ENCODE assay signal across 21 cellular contexts in the genomic region with DNA sequence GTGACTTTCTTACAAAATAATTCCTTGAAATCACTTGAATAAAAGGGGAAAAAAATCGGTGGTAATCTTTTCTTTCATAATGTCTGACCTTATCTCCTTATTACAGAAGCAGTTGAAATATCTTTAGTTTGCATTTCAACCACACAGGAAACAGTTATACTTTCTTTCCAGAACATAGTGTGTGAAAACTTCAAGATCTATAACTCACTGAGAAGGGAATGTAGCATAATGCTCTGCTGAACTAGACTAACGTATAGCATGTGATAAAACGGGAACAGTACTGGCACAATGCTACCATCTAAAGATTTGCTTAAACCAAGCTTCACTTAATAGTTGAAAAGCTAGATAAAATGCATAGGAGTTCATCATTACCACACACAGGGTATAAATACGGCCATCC. TPM values are rescaled to one million over a fixed set of nuclear protein-coding genes. Genes with fewer than 3 reads are reported as not detected.
DNase-seq lines count a peak whose midpoint lies in the region; ATAC-seq, FAIRE-seq and TF ChIP-seq lines count a peak whose summit lies in the region.
"Had no signal": no experiment of that assay in that cellular context is flagged by ENCODE, and none has a peak within 500 bp of the region (broad histone marks: within the 10 kb centered on the region; RNA-seq: fewer than 3 reads in every experiment).

No MANE protein-coding gene starts in this region.

- H3K27me3 Mint-ChIP-seq in CD4-positive, CD25-positive, alpha-beta regulatory T cell, result no peaks in the 10 kb centered on the region
- H3K27me3 Mint-ChIP-seq in T-helper 17 cell (no peaks in the 10 kb centered on the region), memory B cell (no peaks in the 10 kb centered on the region)
- H3K27me3 Mint-ChIP-seq in CD4-positive, alpha-beta memory T cell, result peaks cover 0 to 4% of the 10 kb centered on the region in 2 donors

- H3K4me3 ChIP-seq in CD4-positive, CD25-positive, alpha-beta regulatory T cell (ENCODE audit: low read depth, low read length), result peak overlapping the region; percentile 23
- H3K4me3 ChIP-seq in prostate gland, result no peak overlapping the region
- no peak overlapping the region for H3K4me3 ChIP-seq in CD4-positive, alpha-beta memory T cell (ENCODE audit: low read length in 2 of 2)
- H3K4me3 ChIP-seq: body of pancreas, left lung, skin epidermis had no signal

- no peak for TF ChIP-seq POLR2A in GM12891 (IDR thresholded peaks at IDR 0.05; ENCODE audit: low read depth, low read length)
- no peak for TF ChIP-seq POLR2A in prostate gland (IDR thresholded peaks at IDR 0.05)

- DNase-seq in CD4-positive, CD25-positive, alpha-beta regulatory T cell, result no peak
- DNase-seq in GM12891 (ENCODE audit: insufficient read length, low spot score) (no peak), T-helper 17 cell (no peak), memory B cell (ENCODE audit: low spot score in 2 of 2) (no peak), NCI-H1436 treated with DMSO at 0.1 percent for 48 hours (lab: John Stamatoyannopoulos, UW) (no peak), prostate gland (ENCODE audit: low spot score) (no peak)
- DNase-seq in CD4-positive, alpha-beta memory T cell, result no peak
- no peak for DNase-seq in stimulated activated CD4-positive, alpha-beta T cell treated with anti-CD3 and anti-CD28 coated beads, Interleukin-1b, Interleukin-23, amount 100 ng/mL, for 48 hours
- DNase-seq: activated CD4-positive, alpha-beta memory T cell treated with anti-CD3 and anti-CD28 coated beads, Interleukin-2, amount 10 ng/mL, durations not matched to agents 7 days and 5 days; activated effector memory CD4-positive, alpha-beta T cell treated with anti-CD3 and anti-CD28 coated beads, Interleukin-2, amount 50 U/mL, for 16 hours; BE2C; body of pancreas; cortex of kidney; DMS79; IMR-90; left lung; NCI-H1417; NCI-H226; SIG-M5 had no signal

- H3K27ac ChIP-seq in CD4-positive, CD25-positive, alpha-beta regulatory T cell (ENCODE audit: insufficient read depth, low read length, poor library complexity, severe bottlenecking), result no peak overlapping the region
- H3K27ac ChIP-seq in prostate gland, result no peak overlapping the region
- H3K27ac ChIP-seq in CD4-positive, alpha-beta memory T cell (ENCODE audit: low read depth, low read length), result no peak overlapping the region
- H3K27ac ChIP-seq: body of pancreas, left lung, skin epidermis had no signal

- no peaks in the 10 kb centered on the region for H3K36me3 ChIP-seq in CD4-positive, CD25-positive, alpha-beta regulatory T cell (ENCODE audit: control insufficient read depth, insufficient read depth, low read length)
- H3K36me3 ChIP-seq in prostate gland, result no peaks in the 10 kb centered on the region
- no peaks in the 10 kb centered on the region for H3K36me3 ChIP-seq in CD4-positive, alpha-beta memory T cell (ENCODE audit: insufficient read depth, low read length)
- H3K36me3 ChIP-seq: BE2C, left lung had no signal

- H3K27me3 ChIP-seq in CD4-positive, CD25-positive, alpha-beta regulatory T cell (ENCODE audit: control insufficient read depth, insufficient read depth, low read length), result no peaks in the 10 kb centered on the region
- no peaks in the 10 kb centered on the region for H3K27me3 ChIP-seq in prostate gland (replicated peaks; ENCODE audit: insufficient read depth)
- H3K27me3 ChIP-seq in CD4-positive, alpha-beta memory T cell (ENCODE audit: insufficient read depth, low read length), result no peaks in the 10 kb centered on the region
- H3K27me3 ChIP-seq: BE2C, body of pancreas, left lung had no signal

- CTCF ChIA-PET in CD4-positive, alpha-beta memory T cell (lab: Charles Lee; ENCODE audit: partially characterized antibody), result no interaction called here

- peak; percentile 76 for FAIRE-seq in GM12891 (lab: Jason Lieb, UNC)

- intact Hi-C loops in prostate gland (cut with DNase I), result no loop called here
- intact Hi-C loops in CD4-positive, alpha-beta memory T cell (cut with micrococcal nuclease), result no loop called here

- POLR2A ChIA-PET in CD4-positive, alpha-beta memory T cell (lab: Charles Lee; ENCODE audit: partially characterized antibody), result no interaction called here

- H3K4me3 Mint-ChIP-seq in CD4-positive, CD25-positive, alpha-beta regulatory T cell, result peak overlapping the region in 2 of 4 donors; percentile 17 to 67
- peak overlapping the region; percentile 47 for H3K4me3 Mint-ChIP-seq in T-helper 17 cell
- peak overlapping the region; percentile 24 for H3K4me3 Mint-ChIP-seq in memory B cell
- H3K4me3 Mint-ChIP-seq in CD4-positive, alpha-beta memory T cell, result peak overlapping the region in 2 of 8 donors; percentile 19 to 21
- H3K4me3 Mint-ChIP-seq: activated CD4-positive, alpha-beta memory T cell treated with anti-CD3 and anti-CD28 coated beads, Interleukin-2, amount 10 ng/mL, durations not matched to agents 7 days and 5 days; type B pancreatic cell had no signal

- no peaks in the 10 kb centered on the region for H3K9me3 Mint-ChIP-seq in CD4-positive, CD25-positive, alpha-beta regulatory T cell
- H3K9me3 Mint-ChIP-seq in memory B cell, result peaks cover 3% of the 10 kb centered on the region
- peaks cover 0 to 8% (median 4%) of the 10 kb centered on the region in 8 donors for H3K9me3 Mint-ChIP-seq in CD4-positive, alpha-beta memory T cell
- H3K9me3 Mint-ChIP-seq: activated CD4-positive, alpha-beta memory T cell treated with anti-CD3 and anti-CD28 coated beads, Interleukin-2, amount 10 ng/mL, durations not matched to agents 7 days and 5 days; type B pancreatic cell had no signal

- peaks cover 5% of the 10 kb centered on the region for H3K36me3 Mint-ChIP-seq in CD4-positive, CD25-positive, alpha-beta regulatory T cell
- H3K36me3 Mint-ChIP-seq in T-helper 17 cell (ENCODE audit: low read depth) (peaks cover 8% of the 10 kb centered on the region), memory B cell (peaks cover 12% of the 10 kb centered on the region)
- H3K36me3 Mint-ChIP-seq in CD4-positive, alpha-beta memory T cell, result peaks cover 0 to 4% of the 10 kb centered on the region in 2 donors
- H3K36me3 Mint-ChIP-seq: type B pancreatic cell had no signal

- no peak for TF ChIP-seq CTCF in prostate gland (IDR thresholded peaks at IDR 0.05)

- peaks cover 16% of the 10 kb centered on the region for H3K4me1 ChIP-seq in CD4-positive, CD25-positive, alpha-beta regulatory T cell (ENCODE audit: control insufficient read depth, insufficient read depth, low read length, poor library complexity, severe bottlenecking)
- no peaks in the 10 kb centered on the region for H3K4me1 ChIP-seq in prostate gland (replicated peaks)
- peaks cover 11% of the 10 kb centered on the region for H3K4me1 ChIP-seq in CD4-positive, alpha-beta memory T cell (ENCODE audit: insufficient read depth, low read length)
- H3K4me1 ChIP-seq: BE2C, body of pancreas had no signal

- ATAC-seq in CD4-positive, CD25-positive, alpha-beta regulatory T cell (ENCODE audit: low read depth in 2 of 2), result peak in 1 of 2 donors; percentile 28
- ATAC-seq in T-helper 17 cell (peak; percentile 20), memory B cell (ENCODE audit: low read depth) (no peak)
- ATAC-seq: body of pancreas, left lung had no signal

- H3K27ac Mint-ChIP-seq in CD4-positive, CD25-positive, alpha-beta regulatory T cell, result peak overlapping the region in 2 of 3 donors; percentile 29 to 62
- H3K27ac Mint-ChIP-seq in T-helper 17 cell (no peak overlapping the region), memory B cell (no peak overlapping the region)
- peak overlapping the region in 2 of 7 donors; percentile 14 to 22 for H3K27ac Mint-ChIP-seq in CD4-positive, alpha-beta memory T cell
- H3K27ac Mint-ChIP-seq: activated CD4-positive, alpha-beta memory T cell treated with anti-CD3 and anti-CD28 coated beads, Interleukin-2, amount 10 ng/mL, durations not matched to agents 7 days and 5 days; type B pancreatic cell had no signal

- H3K9me3 ChIP-seq in CD4-positive, CD25-positive, alpha-beta regulatory T cell (ENCODE audit: control insufficient read depth in 2 of 2, low read length in 2 of 2), result no peaks in the 10 kb centered on the region
- H3K9me3 ChIP-seq in T-helper 17 cell (ENCODE audit: control insufficient read depth, low read length, poor library complexity, severe bottlenecking) (no peaks in the 10 kb centered on the region), prostate gland (no peaks in the 10 kb centered on the region)
- no peaks in the 10 kb centered on the region for H3K9me3 ChIP-seq in CD4-positive, alpha-beta memory T cell (ENCODE audit: control insufficient read depth in 1 of 2, low read length in 2 of 2)
- H3K9me3 ChIP-seq: BE2C, body of pancreas, left lung had no signal

- WGBS in prostate gland, result 66% methylated on average over 4 of the region's 4 CpGs

- H3K4me1 Mint-ChIP-seq in CD4-positive, CD25-positive, alpha-beta regulatory T cell, result peaks cover 11 to 60% (median 41%) of the 10 kb centered on the region in 4 donors
- peaks cover 8% of the 10 kb centered on the region for H3K4me1 Mint-ChIP-seq in T-helper 17 cell
- H3K4me1 Mint-ChIP-seq in memory B cell, result peaks cover 27% of the 10 kb centered on the region
- H3K4me1 Mint-ChIP-seq in CD4-positive, alpha-beta memory T cell, result peaks cover 7 to 11% (median 10%) of the 10 kb centered on the region in 4 donors

TF ChIP-seq in GM12891, 5 proteins besides CTCF, POLR2A, EP300 and RAD21:
- no peak for TF ChIP-seq POLR2AphosphoS5 (IDR thresholded peaks at IDR 0.05; ENCODE audit: low read depth, low read length)
- no peak for TF ChIP-seq SPI1 (IDR thresholded peaks at IDR 0.05; ENCODE audit: low read depth, low read length)
- no peak for TF ChIP-seq PAX5 (IDR thresholded peaks at IDR 0.05; ENCODE audit: insufficient read depth, low read length, severe bottlenecking)
- TF ChIP-seq POU2F2 (IDR thresholded peaks at IDR 0.05; ENCODE audit: low read depth, low read length), result no peak
- TF ChIP-seq TAF1 (IDR thresholded peaks at IDR 0.05; ENCODE audit: low read depth, low read length), result no peak
TF ChIP-seq in GM12891: peak in this region for 0.

RNA-seq across cellular contexts. Expression of a gene that starts 45.0 kb away (rescaled TPM):
- total RNA-seq in CD4-positive, CD25-positive, alpha-beta regulatory T cell, result 21.5 TPM
- 10 to 100 TPM in 2 of 4 donors, 1 to 10 TPM in 2; 6.2 to 13.7 (median 9.6) TPM for polyA plus RNA-seq in CD4-positive, CD25-positive, alpha-beta regulatory T cell
- 0.06 TPM for polyA plus RNA-seq in GM12891 (2012; ENCODE audit: low read depth, missing spikeins)
- 10 to 100 TPM; 10.6 to 11.0 TPM for total RNA-seq in T-helper 17 cell
- 10 to 100 TPM; 14.5 TPM for total RNA-seq in prostate gland
- total RNA-seq in CD4-positive, alpha-beta memory T cell, result 1 to 10 TPM; 1.6 to 2.9 TPM
- polyA plus RNA-seq in CD4-positive, alpha-beta memory T cell, result 1 to 10 TPM in 1 of 2 donors, under 1 TPM in 1; 0.43 to 2.0 TPM

Comparison
In these comparisons a context has a peak if more than half of its experiments do, and no peak if none do; other contexts are left out.
1. H3K27ac Mint-ChIP-seq: peak in CD4-positive, CD25-positive, alpha-beta regulatory T cell (2 of 3); none in T-helper 17 cell (single experiment) and memory B cell (single experiment).